In genomic region chr1:152151646-152152045, GRCh38 we compare ENCODE assay signal across 10 cellular contexts. TPM values are rescaled to one million over a fixed set of nuclear protein-coding genes. Genes with fewer than 3 reads are reported as not detected.
"Had no signal": no experiment of that assay in that cellular context is flagged by ENCODE, and none has a peak within 500 bp of the region (broad histone marks: within the 10 kb centered on the region; RNA-seq: fewer than 3 reads in every experiment).

No MANE protein-coding gene starts in this region.

- H3K27ac Mint-ChIP-seq: GM23338, H9 had no signal

- ATAC-seq: GM23338, HepG2 had no signal

- DNase-seq: H9, HCEC 1CT, KBM-7 had no signal

- H3K4me3 Mint-ChIP-seq: GM23338, H9, IgD-negative memory B cell had no signal

- H3K4me3 ChIP-seq: GM23338 had no signal

- H2AFZ ChIP-seq: GM23338 had no signal

- H3K4me2 ChIP-seq: GM23338, KMS-11 had no signal

- H3K4me1 Mint-ChIP-seq: GM23338, H9, IgD-negative memory B cell had no signal

- H3K27me3 Mint-ChIP-seq: IgD-negative memory B cell had no signal

- H3K27ac ChIP-seq: HL-60, KMS-11 had no signal

- H3K9ac ChIP-seq: KMS-11 had no signal

RNA-seq across cellular contexts. Expression of gene RPTN, which starts 7.4 kb away (rescaled TPM):
- total RNA-seq: GM23338, H1, H9, HepG2, HT1080 had no signal

RNA-seq across cellular contexts. Expression of gene TCHH, which starts 36.4 kb away (rescaled TPM):
- total RNA-seq: H9, HepG2, HT1080 had no signal
